ENCODE assay signal across 12 cellular contexts in genomic region chr2:237672731-237673129, GRCh38. TPM values are rescaled to one million over a fixed set of nuclear protein-coding genes. Genes with fewer than 3 reads are reported as not detected.
A peak's percentile ranks its signal among the peaks of the same experiment; 100 is the strongest.
DNase-seq lines count a peak whose midpoint lies in the region; ATAC-seq lines count a peak whose summit lies in the region.
"Had no signal": no experiment of that assay in that cellular context is flagged by ENCODE, and none has a peak within 500 bp of the region (broad histone marks: within the 10 kb centered on the region; RNA-seq: fewer than 3 reads in every experiment).

No MANE protein-coding gene starts in this region.

- H3K4me3 ChIP-seq in naive thymus-derived CD4-positive, alpha-beta T cell (ENCODE audit: low read length) = peak overlapping the region; percentile 66
- H3K4me3 ChIP-seq: lung had no signal

- H3K9me3 ChIP-seq in naive thymus-derived CD4-positive, alpha-beta T cell (ENCODE audit: control insufficient read depth in 2 of 3, low read length in 3 of 3) = no peaks in the 10 kb centered on the region
- H3K9me3 ChIP-seq: BE2C, heart right ventricle had no signal

- POLR2A ChIA-PET in naive thymus-derived CD4-positive, alpha-beta T cell (lab: Charles Lee) = interaction anchor here (0.6 to 15.8 kb wide), 6 partner anchors 20 to 204 kb away, joined by 3 to 349 read pairs (median 10); no protein-coding TSS in a partner anchor

- H3K4me1 ChIP-seq in naive thymus-derived CD4-positive, alpha-beta T cell (ENCODE audit: control insufficient read depth in 2 of 2, insufficient read depth in 2 of 2, low read length in 2 of 2) = peaks cover 30 to 38% of the 10 kb centered on the region in 2 donors

- peak overlapping the region; percentile 99 for H3K27ac ChIP-seq in naive thymus-derived CD4-positive, alpha-beta T cell (ENCODE audit: low read depth, low read length)

- H3K36me3 ChIP-seq in naive thymus-derived CD4-positive, alpha-beta T cell (ENCODE audit: control insufficient read depth in 2 of 3, insufficient read depth in 3 of 3, low read length in 3 of 3) = no peaks in the 10 kb centered on the region
- H3K36me3 ChIP-seq: BE2C, heart right ventricle had no signal

- peak overlapping the region; percentile 97 for H3K27ac Mint-ChIP-seq in activated naive CD8-positive, alpha-beta T cell
- peak overlapping the region; percentile 94 to 100 (median 99) for H3K27ac Mint-ChIP-seq in naive thymus-derived CD4-positive, alpha-beta T cell

- H3K9me3 Mint-ChIP-seq in activated naive CD8-positive, alpha-beta T cell (ENCODE audit: low read depth) = no peaks in the 10 kb centered on the region
- peaks cover 0 to 2% (median 0%) of the 10 kb centered on the region in 11 donors for H3K9me3 Mint-ChIP-seq in naive thymus-derived CD4-positive, alpha-beta T cell

- no peaks in the 10 kb centered on the region for H3K27me3 ChIP-seq in naive thymus-derived CD4-positive, alpha-beta T cell (ENCODE audit: control insufficient read depth in 2 of 2, insufficient read depth in 2 of 2, low read length in 2 of 2)
- H3K27me3 ChIP-seq: BE2C, heart right ventricle had no signal

- intact Hi-C loops in naive thymus-derived CD4-positive, alpha-beta T cell (cut with micrococcal nuclease) = loop anchor here (1.0 to 10.0 kb wide), 13 partner anchors 20 to 752 kb away; partner anchors contain the start of genes ASB1 (in 1 of the 2), SCLY (in 1 of the 2) and UBE2F (in 1 of the 2)

- no peaks in the 10 kb centered on the region for H3K27me3 Mint-ChIP-seq in activated naive CD8-positive, alpha-beta T cell
- H3K27me3 Mint-ChIP-seq in naive thymus-derived CD4-positive, alpha-beta T cell = peaks cover 0 to 17% (median 0%) of the 10 kb centered on the region in 5 donors

- no peak for ATAC-seq in naive thymus-derived CD4-positive, alpha-beta T cell
- no peak for ATAC-seq in GM19035 (IDR thresholded peaks at IDR 0.05; ENCODE audit: unreplicated experiment)
- no peak for ATAC-seq in HG02885 (IDR thresholded peaks at IDR 0.05; ENCODE audit: poor library complexity, unreplicated experiment)

- H3K4me3 Mint-ChIP-seq in activated naive CD8-positive, alpha-beta T cell = peak overlapping the region; percentile 93
- peak overlapping the region; percentile 84 to 97 (median 92) for H3K4me3 Mint-ChIP-seq in naive thymus-derived CD4-positive, alpha-beta T cell

- peak; percentile 24 for DNase-seq in stimulated activated CD4-positive, alpha-beta T cell treated with anti-CD3 and anti-CD28 coated beads, Interleukin-4, amount 100 ng/mL, for 24 hours
- no peak for DNase-seq in stimulated activated CD4-positive, alpha-beta T cell treated with anti-CD3 and anti-CD28 coated beads, Interleukin-4, amount 100 ng/mL, for 4 hours
- no peak for DNase-seq in naive thymus-derived CD4-positive, alpha-beta T cell
- DNase-seq in GOT3 (lab: John Stamatoyannopoulos, UW) (no peak), NCI-H1105 treated with DMSO at 0.1 percent for 48 hours (lab: John Stamatoyannopoulos, UW) (no peak)
- DNase-seq: T1000 had no signal

- H3K36me3 Mint-ChIP-seq in activated naive CD8-positive, alpha-beta T cell = no peaks in the 10 kb centered on the region
- H3K36me3 Mint-ChIP-seq in naive thymus-derived CD4-positive, alpha-beta T cell = peaks cover 0 to 3% (median 0%) of the 10 kb centered on the region in 5 donors

- peaks cover 45% of the 10 kb centered on the region for H3K4me1 Mint-ChIP-seq in activated naive CD8-positive, alpha-beta T cell (ENCODE audit: low read depth)
- H3K4me1 Mint-ChIP-seq in naive thymus-derived CD4-positive, alpha-beta T cell = peaks cover 32 to 51% (median 49%) of the 10 kb centered on the region in 7 donors

- CTCF ChIA-PET in naive thymus-derived CD4-positive, alpha-beta T cell (lab: Charles Lee) = interaction anchor here (0.6 to 8.2 kb wide), 23 partner anchors 9 to 160 kb away, joined by 3 to 181 read pairs (median 6); no protein-coding TSS in a partner anchor

RNA-seq across cellular contexts. Expression of gene LRRFIP1, which starts 45.3 kb away (rescaled TPM):
- total RNA-seq in naive thymus-derived CD4-positive, alpha-beta T cell = 100 to 1,000 TPM in 4 of 5 experiments, 10 to 100 TPM in 1; 96.3 to 257 (median 114) TPM
- 10 to 100 TPM; 82.2 to 94.0 TPM for polyA plus RNA-seq in naive thymus-derived CD4-positive, alpha-beta T cell
